ENCODE assay signal across 13 cellular contexts in genomic region chr10:124465003-124465776, GRCh38. TPM values are rescaled to one million over a fixed set of nuclear protein-coding genes. Genes with fewer than 3 reads are reported as not detected.
A peak's percentile ranks its signal among the peaks of the same experiment; 100 is the strongest.
DNase-seq lines count a peak whose midpoint lies in the region; ATAC-seq lines count a peak whose summit lies in the region.
"Had no signal": no experiment of that assay in that cellular context is flagged by ENCODE, and none has a peak within 500 bp of the region (broad histone marks: within the 10 kb centered on the region; RNA-seq: fewer than 3 reads in every experiment).

No MANE protein-coding gene starts in this region.

- H3K27ac ChIP-seq in BLaER1 = no peak overlapping the region
- H3K27ac ChIP-seq: C4-2B had no signal

- H3K27me3 ChIP-seq in BLaER1 = no peaks in the 10 kb centered on the region

- DNase-seq in activated CD8-positive, alpha-beta T cell treated with anti-CD3 and anti-CD28 coated beads, Interleukin-2, amount 10 ng/mL, durations not matched to agents 7 days and 5 days = no peak
- DNase-seq in left lobe of liver (ENCODE audit: low spot score) (no peak), NCI-H1092 treated with DMSO at 0.1 percent for 48 hours (lab: John Stamatoyannopoulos, UW) (no peak), NCI-H2227 (lab: John Stamatoyannopoulos, UW; ENCODE audit: unreplicated experiment) (no peak)
- DNase-seq: activated CD4-positive, CD25-positive, alpha-beta regulatory T cell treated with anti-CD3 and anti-CD28 coated beads, Interleukin-2, amount 50 U/mL, for 72 hours; kidney; NCI-H2081 had no signal

- no peaks in the 10 kb centered on the region for H4K20me1 ChIP-seq in BLaER1

- no peak overlapping the region for H3K9ac ChIP-seq in BLaER1

- no peaks in the 10 kb centered on the region for H3K36me3 ChIP-seq in BLaER1

- no peak overlapping the region for H3K4me3 ChIP-seq in BLaER1

- peaks cover 24% of the 10 kb centered on the region for H3K4me1 Mint-ChIP-seq in activated CD8-positive, alpha-beta T cell treated with anti-CD3 and anti-CD28 coated beads, Interleukin-2, amount 10 ng/mL, durations not matched to agents 7 days and 5 days (ENCODE audit: low read depth)

- H3K4me3 Mint-ChIP-seq in activated CD8-positive, alpha-beta T cell treated with anti-CD3 and anti-CD28 coated beads, Interleukin-2, amount 10 ng/mL, durations not matched to agents 7 days and 5 days = peak overlapping the region; percentile 9

- no peaks in the 10 kb centered on the region for H3K9me3 ChIP-seq in BLaER1

- H3K27me3 Mint-ChIP-seq in activated CD8-positive, alpha-beta T cell treated with anti-CD3 and anti-CD28 coated beads, Interleukin-2, amount 10 ng/mL, durations not matched to agents 7 days and 5 days (ENCODE audit: low read depth) = no peaks in the 10 kb centered on the region

- peaks cover 27% of the 10 kb centered on the region for H3K4me1 ChIP-seq in BLaER1

- H3K27ac Mint-ChIP-seq in activated CD8-positive, alpha-beta T cell treated with anti-CD3 and anti-CD28 coated beads, Interleukin-2, amount 10 ng/mL, durations not matched to agents 7 days and 5 days = peak overlapping the region; percentile 81

- POLR2A ChIA-PET in activated CD8-positive, alpha-beta T cell treated with anti-CD3 and anti-CD28 coated beads, Interleukin-2, amount 10 ng/mL, durations not matched to agents 7 days and 5 days (lab: Charles Lee) = no interaction called here

- peaks cover 3% of the 10 kb centered on the region for H3K9me3 Mint-ChIP-seq in activated CD8-positive, alpha-beta T cell treated with anti-CD3 and anti-CD28 coated beads, Interleukin-2, amount 10 ng/mL, durations not matched to agents 7 days and 5 days (ENCODE audit: insufficient read depth)

- CTCF ChIA-PET in activated CD8-positive, alpha-beta T cell treated with anti-CD3 and anti-CD28 coated beads, Interleukin-2, amount 10 ng/mL, durations not matched to agents 7 days and 5 days (lab: Charles Lee) = interaction anchor here (1.2 to 1.7 kb wide), 3 partner anchors 28 to 276 kb away, joined by 3 to 4 read pairs (median 4); no protein-coding TSS in a partner anchor

- peak overlapping the region; percentile 9; the same call in 1 of the 2 replicates for H3K4me2 ChIP-seq in BLaER1

- H3K36me3 Mint-ChIP-seq in activated CD8-positive, alpha-beta T cell treated with anti-CD3 and anti-CD28 coated beads, Interleukin-2, amount 10 ng/mL, durations not matched to agents 7 days and 5 days (ENCODE audit: low read depth) = peaks cover 6% of the 10 kb centered on the region

- ATAC-seq in GM19023 (IDR thresholded peaks at IDR 0.05; ENCODE audit: unreplicated experiment) = peak; percentile 26
- peak; percentile 45 for ATAC-seq in HG03520 (IDR thresholded peaks at IDR 0.05; ENCODE audit: unreplicated experiment)
- ATAC-seq in activated CD8-positive, alpha-beta T cell treated with anti-CD3 and anti-CD28 coated beads, Interleukin-2, amount 10 ng/mL, durations not matched to agents 7 days and 5 days = no peak
- ATAC-seq in left lobe of liver = no peak
- no peak for ATAC-seq in GM18519 (IDR thresholded peaks at IDR 0.05; ENCODE audit: low FRiP score, unreplicated experiment)

RNA-seq across cellular contexts. Expression of gene LHPP, which starts 3.6 kb away (rescaled TPM):
- total RNA-seq in activated CD8-positive, alpha-beta T cell treated with anti-CD3 and anti-CD28 coated beads, Interleukin-2, amount 10 ng/mL, durations not matched to agents 7 days and 5 days = 10 to 100 TPM; 24.7 to 25.7 TPM
- 52.0 TPM for total RNA-seq in left lobe of liver

RNA-seq across cellular contexts. Expression of gene NKX1-2, which starts 15.4 kb away (rescaled TPM):
- total RNA-seq in activated CD8-positive, alpha-beta T cell treated with anti-CD3 and anti-CD28 coated beads, Interleukin-2, amount 10 ng/mL, durations not matched to agents 7 days and 5 days = not detected
- total RNA-seq in left lobe of liver = 0.05 TPM
- total RNA-seq: dermis microvascular lymphatic vessel endothelial cell, kidney had no signal

RNA-seq across cellular contexts. Expression of gene OAT, which starts 46.5 kb away (rescaled TPM):
- 10 to 100 TPM; 22.4 to 28.0 TPM for total RNA-seq in activated CD8-positive, alpha-beta T cell treated with anti-CD3 and anti-CD28 coated beads, Interleukin-2, amount 10 ng/mL, durations not matched to agents 7 days and 5 days
- 42.7 TPM for total RNA-seq in left lobe of liver

Comparison
In these comparisons a context has a peak if more than half of its experiments do, and no peak if none do; other contexts are left out.
1. ATAC-seq: peak in GM19023 (single experiment) and HG03520 (single experiment); none in activated CD8-positive, alpha-beta T cell treated with anti-CD3 and anti-CD28 coated beads, Interleukin-2, amount 10 ng/mL, durations not matched to agents 7 days and 5 days (single experiment), left lobe of liver (single experiment) and GM18519 (single experiment).